In the genomic region with DNA sequence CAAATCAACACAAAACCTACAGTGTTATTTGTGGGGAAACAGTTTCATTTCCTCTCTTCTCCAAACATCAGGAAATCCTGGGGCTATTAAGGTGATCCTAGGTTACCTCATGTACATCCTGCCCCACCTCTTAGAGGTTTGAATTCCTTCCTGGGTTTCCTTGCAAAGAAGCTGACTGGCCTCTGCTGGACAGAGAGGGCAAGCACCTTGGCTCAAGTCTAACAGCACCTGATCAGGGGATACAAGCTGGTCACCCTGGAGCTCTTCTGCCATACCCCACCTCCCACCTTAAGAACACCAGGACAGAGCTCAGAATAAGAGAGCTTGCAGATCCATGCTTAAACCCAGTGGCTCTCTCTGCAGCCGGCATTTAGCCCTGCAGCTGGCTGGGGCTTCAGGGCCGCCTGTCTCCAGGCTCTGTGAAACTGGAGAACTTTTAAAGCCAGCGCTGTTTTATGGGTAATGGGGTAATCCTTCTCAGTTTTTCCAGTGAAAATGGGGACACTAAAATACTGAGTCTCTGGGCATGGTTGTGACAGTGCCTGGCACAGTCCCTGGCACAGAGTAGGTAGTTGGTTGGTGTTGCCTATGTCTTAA, we compare ENCODE assay signal across 9 cellular contexts.
DNase-seq lines count a peak whose midpoint lies in the region; ATAC-seq, FAIRE-seq and TF ChIP-seq lines count a peak whose summit lies in the region.
"Had no signal": no experiment of that assay in that cellular context is flagged by ENCODE, and none has a peak within 500 bp of the region (broad histone marks: within the 10 kb centered on the region; RNA-seq: fewer than 3 reads in every experiment).

No MANE protein-coding gene starts in this region.

- H3K27ac Mint-ChIP-seq in CD4-positive, alpha-beta T cell: no peak overlapping the region

- H3K4me2 ChIP-seq in K562 (ENCODE audit: insufficient read depth, low read length): no peak overlapping the region

- H3K79me2 ChIP-seq in K562 (ENCODE audit: control insufficient read depth, insufficient read depth, low read length): no peaks in the 10 kb centered on the region

- H3K27me3 ChIP-seq in CD4-positive, alpha-beta T cell (ENCODE audit: control insufficient read depth, insufficient read depth, low read length): peaks cover 27% of the 10 kb centered on the region
- H3K27me3 ChIP-seq in K562 (ENCODE audit: control insufficient read depth in 2 of 2, insufficient read depth in 2 of 2, low read length in 2 of 2) (peaks cover 0 to 7% of the 10 kb centered on the region in 2 experiments; a peak in 2 of 5 replicates), kidney epithelial cell (ENCODE audit: control insufficient read depth, insufficient read depth, low read length) (no peaks in the 10 kb centered on the region), MG63 (no peaks in the 10 kb centered on the region)

- BruUV-seq in K562 (replicated peaks; lab: Mats Ljungman, UMichigan): no TSS peak

- H3K36me3 Mint-ChIP-seq in CD4-positive, alpha-beta T cell (ENCODE audit: low read depth): no peaks in the 10 kb centered on the region

- no peak for TF ChIP-seq POLR2A in K562 (conservative IDR thresholded peaks at IDR 0.05)

- H4K20me1 ChIP-seq in K562 (replicated peaks; ENCODE audit: control insufficient read depth, insufficient read depth, low read length): peaks cover 3% of the 10 kb centered on the region; the same call in 1 of the 2 replicates

- TF ChIP-seq EP300 in Ishikawa (IDR thresholded peaks at IDR 0.05; ENCODE audit: borderline replicate concordance): no peak
- TF ChIP-seq EP300 in K562 (IDR thresholded peaks at IDR 0.05; ENCODE audit: low read length): no peak

- no peaks in the 10 kb centered on the region for H3K9me1 ChIP-seq in K562 (ENCODE audit: control insufficient read depth, insufficient read depth, low read length)

- H3K36me3 ChIP-seq in K562 (ENCODE audit: control insufficient read depth, insufficient read depth, low read length) (no peaks in the 10 kb centered on the region), kidney epithelial cell (ENCODE audit: control insufficient read depth, insufficient read depth, low read length) (peaks cover 1% of the 10 kb centered on the region), MG63 (no peaks in the 10 kb centered on the region)

- no peak for ATAC-seq in CD4-positive, alpha-beta T cell (ENCODE audit: poor library complexity)
- ATAC-seq in K562: peak; percentile 82

- CTCF ChIA-PET in CD4-positive, alpha-beta T cell (lab: Charles Lee): no interaction called here
- CTCF ChIA-PET in K562 (lab: Yijun Ruan, JAX; ENCODE audit: low intra/inter-chr PET ratio): interaction anchor here (1.4 kb wide), 1 partner anchor 162 kb away, joined by 4 read pairs; no protein-coding TSS in a partner anchor

- H3K4me3 ChIP-seq in K562 (no peak overlapping the region), kidney epithelial cell (ENCODE audit: low read depth, low read length) (no peak overlapping the region), MG63 (no peak overlapping the region)

- no peak for TF ChIP-seq CTCF in CD4-positive, alpha-beta T cell (IDR thresholded peaks at IDR 0.05)
- TF ChIP-seq CTCF in K562 (IDR thresholded peaks at IDR 0.05 in 2 of 3, conservative IDR thresholded peaks at IDR 0.05 in 1 of 3; ENCODE audit: insufficient read depth in 2 of 3, low read depth in 1 of 3, low read length in 3 of 3): peak; percentile 40 to 54 (median 48); a peak in 5 of 6 replicates
- TF ChIP-seq CTCF in kidney epithelial cell (IDR thresholded peaks at IDR 0.05; ENCODE audit: insufficient read depth, low read length, poor library complexity, severe bottlenecking): peak; percentile 57

- intact Hi-C loops in CD4-positive, alpha-beta T cell (cut with DNase I, micrococcal nuclease): no loop called here
- intact Hi-C loops in K562 (cut with micrococcal nuclease): loop anchor here (1.0 to 10.0 kb wide), 2 partner anchors 166 to 316 kb away; no protein-coding TSS in a partner anchor

- POLR2A ChIA-PET in CD4-positive, alpha-beta T cell (lab: Charles Lee): no interaction called here
- POLR2A ChIA-PET in K562 (lab: Yijun Ruan, JAX): no interaction called here

- H3K9ac ChIP-seq in K562 (ENCODE audit: insufficient read depth in 1 of 2, low read depth in 2 of 2, low read length in 2 of 2): no peak overlapping the region

- H3K27ac ChIP-seq in CD4-positive, alpha-beta T cell (ENCODE audit: low read depth, low read length): no peak overlapping the region
- H3K27ac ChIP-seq in K562 (ENCODE audit: extremely low read depth, low read depth, low read length): no peak overlapping the region

- H3K4me1 Mint-ChIP-seq in CD4-positive, alpha-beta T cell (ENCODE audit: low read depth): no peaks in the 10 kb centered on the region

- TF ChIP-seq RAD21 in Ishikawa (IDR thresholded peaks at IDR 0.05; ENCODE audit: low read depth): peak; percentile 38; the same call in 1 of the 2 replicates
- TF ChIP-seq RAD21 in K562 (CRISPR knock-in tag; conservative IDR thresholded peaks at IDR 0.05 in 1 of 2, IDR thresholded peaks at IDR 0.05 in 1 of 2): peak; percentile 47 to 57

- no peaks in the 10 kb centered on the region for H3K9me3 ChIP-seq in CD4-positive, alpha-beta T cell (ENCODE audit: control insufficient read depth, low read length)
- no peaks in the 10 kb centered on the region for H3K9me3 ChIP-seq in K562 (replicated peaks; ENCODE audit: control insufficient read depth, insufficient read depth, low read depth, low read length)
- no peaks in the 10 kb centered on the region for H3K9me3 ChIP-seq in MG63

- no peak for FAIRE-seq in K562 (lab: Jason Lieb, UNC)
- FAIRE-seq: endometrium had no signal

- in situ Hi-C loops in K562 (cut with MboI): no loop called here

- no peak for DNase-seq in CD4-positive, alpha-beta T cell
- DNase-seq in K562 (ENCODE audit: extremely low read depth in 1 of 4, low spot score in 3 of 4) (peak; percentile 16 to 24 (median 20)), kidney epithelial cell (ENCODE audit: low read depth) (no peak), MG63 (no peak), cortex of kidney (lab: John Stamatoyannopoulos, UW) (no peak), NCI-H1048 (lab: John Stamatoyannopoulos, UW) (no peak), NCI-H774 (lab: John Stamatoyannopoulos, UW) (no peak)

- peak overlapping the region; percentile 51 for H3K4me3 Mint-ChIP-seq in CD4-positive, alpha-beta T cell

- no peak overlapping the region for H2AFZ ChIP-seq in K562 (ENCODE audit: low read depth, low read length)

- WGBS in K562 (ENCODE audit: insufficient coverage, low coverage, missing lambda C conversion rate): 5% methylated on average over 3 of the region's 3 CpGs

- no peaks in the 10 kb centered on the region for H3K9me3 Mint-ChIP-seq in CD4-positive, alpha-beta T cell

- peaks cover 69% of the 10 kb centered on the region for H3K27me3 Mint-ChIP-seq in CD4-positive, alpha-beta T cell

- no peaks in the 10 kb centered on the region for H3K4me1 ChIP-seq in K562 (replicated peaks in 1 of 2; ENCODE audit: control insufficient read depth in 2 of 2, insufficient read depth in 2 of 2, low read length in 2 of 2)

TF ChIP-seq in Ishikawa, 13 proteins besides CTCF, POLR2A, EP300 and RAD21:
- no peak for TF ChIP-seq TEAD4 (IDR thresholded peaks at IDR 0.05)
- TF ChIP-seq CREB1 (IDR thresholded peaks at IDR 0.05; ENCODE audit: low read depth): no peak
- TF ChIP-seq TAF1 (IDR thresholded peaks at IDR 0.05; ENCODE audit: low read depth): no peak
TF ChIP-seq in Ishikawa: peak in this region for 0.

TF ChIP-seq in K562, 482 proteins besides CTCF, POLR2A, EP300 and RAD21:
- TF ChIP-seq ARID3A (IDR thresholded peaks at IDR 0.05; ENCODE audit: borderline replicate concordance, low read depth, low read length): no peak
- TF ChIP-seq ZNF134 (CRISPR knock-in tag; conservative IDR thresholded peaks at IDR 0.05): peak; percentile 82
- TF ChIP-seq, protein P1, sequence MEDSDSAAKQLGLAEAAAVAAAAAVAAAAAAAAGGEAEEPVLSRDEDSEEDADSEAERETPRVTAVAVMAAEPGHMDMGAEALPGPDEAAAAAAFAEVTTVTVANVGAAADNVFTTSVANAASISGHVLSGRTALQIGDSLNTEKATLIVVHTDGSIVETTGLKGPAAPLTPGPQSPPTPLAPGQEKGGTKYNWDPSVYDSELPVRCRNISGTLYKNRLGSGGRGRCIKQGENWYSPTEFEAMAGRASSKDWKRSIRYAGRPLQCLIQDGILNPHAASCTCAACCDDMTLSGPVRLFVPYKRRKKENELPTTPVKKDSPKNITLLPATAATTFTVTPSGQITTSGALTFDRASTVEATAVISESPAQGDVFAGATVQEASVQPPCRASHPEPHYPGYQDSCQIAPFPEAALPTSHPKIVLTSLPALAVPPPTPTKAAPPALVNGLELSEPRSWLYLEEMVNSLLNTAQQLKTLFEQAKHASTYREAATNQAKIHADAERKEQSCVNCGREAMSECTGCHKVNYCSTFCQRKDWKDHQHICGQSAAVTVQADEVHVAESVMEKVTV (CRISPR knock-in tag; IDR thresholded peaks at IDR 0.05): peak; percentile 31; the same call in 1 of the 2 replicates

Comparison
In these comparisons a context has a peak if more than half of its experiments do, and no peak if none do; other contexts are left out.
1. DNase-seq: peak in K562 (4 of 4); none in CD4-positive, alpha-beta T cell (0 of 10), kidney epithelial cell (single experiment), MG63 (single experiment), cortex of kidney (single experiment), NCI-H1048 (single experiment) and NCI-H774 (single experiment).